Comparison of ENCODE assay signal across 10 cellular contexts in genomic region chr4:76055005-76055404, GRCh38. TPM values are rescaled to one million over a fixed set of nuclear protein-coding genes. Genes with fewer than 3 reads are reported as not detected.
DNase-seq lines count a peak whose midpoint lies in the region; ATAC-seq lines count a peak whose summit lies in the region.
"Had no signal": no experiment of that assay in that cellular context is flagged by ENCODE, and none has a peak within 500 bp of the region (broad histone marks: within the 10 kb centered on the region; RNA-seq: fewer than 3 reads in every experiment).

No MANE protein-coding gene starts in this region.

- peak overlapping the region; percentile 19; the same call in 1 of the 2 replicates for H3K27ac ChIP-seq in Karpas-422 (ENCODE audit: low read length)
- H3K27ac ChIP-seq: C4-2B had no signal

- peaks cover 28% of the 10 kb centered on the region for H3K4me1 Mint-ChIP-seq in activated T-cell treated with anti-CD3 and anti-CD28 coated beads, Interleukin-2, amount 50 U/mL, for 4 hours (ENCODE audit: low read depth)
- peaks cover 23 to 35% of the 10 kb centered on the region in 2 donors for H3K4me1 Mint-ChIP-seq in stimulated activated naive B cell treated with anti-CD40 and anti-IgM and Interleukin-4, amounts not matched to agents 10 μg/mL and 1 μg/mL and 100 μg/mL, for 72 hours

- H3K9me3 Mint-ChIP-seq in activated T-cell treated with anti-CD3 and anti-CD28 coated beads, Interleukin-2, amount 50 U/mL, for 4 hours, result no peaks in the 10 kb centered on the region
- no peaks in the 10 kb centered on the region for H3K9me3 Mint-ChIP-seq in stimulated activated naive B cell treated with anti-CD40 and anti-IgM and Interleukin-4, amounts not matched to agents 10 μg/mL and 1 μg/mL and 100 μg/mL, for 72 hours

- no peaks in the 10 kb centered on the region for H3K36me3 Mint-ChIP-seq in activated T-cell treated with anti-CD3 and anti-CD28 coated beads, Interleukin-2, amount 50 U/mL, for 4 hours (ENCODE audit: insufficient read depth)
- H3K36me3 Mint-ChIP-seq in stimulated activated naive B cell treated with anti-CD40 and anti-IgM and Interleukin-4, amounts not matched to agents 10 μg/mL and 1 μg/mL and 100 μg/mL, for 72 hours, result peaks cover 0 to 2% of the 10 kb centered on the region in 2 donors

- no peak overlapping the region for H3K4me3 Mint-ChIP-seq in activated T-cell treated with anti-CD3 and anti-CD28 coated beads, Interleukin-2, amount 50 U/mL, for 4 hours
- no peak overlapping the region for H3K4me3 Mint-ChIP-seq in stimulated activated naive B cell treated with anti-CD40 and anti-IgM and Interleukin-4, amounts not matched to agents 10 μg/mL and 1 μg/mL and 100 μg/mL, for 72 hours

- intact Hi-C loops in cardiac septum (cut with DNase I), result no loop called here

- no peak for DNase-seq in activated T-cell treated with anti-CD3 and anti-CD28 coated beads, Interleukin-2, amount 50 U/mL, for 4 hours
- DNase-seq in activated T-cell treated with anti-CD3 and anti-CD28 coated beads for 4 hours, result no peak
- peak; percentile 59 for DNase-seq in Karpas-422
- DNase-seq in stimulated activated naive B cell treated with anti-CD40 and anti-IgM and Interleukin-4, amounts not matched to agents 10 μg/mL and 1 μg/mL and 100 μg/mL, for 72 hours, result peak; percentile 30
- no peak for DNase-seq in mucosa of gallbladder (ENCODE audit: low spot score)
- no peak for DNase-seq in NCI-H1694 treated with DMSO at 0.1 percent for 48 hours (lab: John Stamatoyannopoulos, UW)
- DNase-seq in cardiac septum (ENCODE audit: low spot score), result no peak

- H3K27me3 ChIP-seq in Karpas-422 (ENCODE audit: low read length), result no peaks in the 10 kb centered on the region

- ATAC-seq in activated T-cell treated with anti-CD3 and anti-CD28 coated beads, Interleukin-2, amount 50 U/mL, for 4 hours, result peak; percentile 67 to 74
- ATAC-seq in HG02610 (IDR thresholded peaks at IDR 0.05; ENCODE audit: unreplicated experiment), result peak; percentile 95
- ATAC-seq in stimulated activated naive B cell treated with anti-CD40 and anti-IgM and Interleukin-4, amounts not matched to agents 10 μg/mL and 1 μg/mL and 100 μg/mL, for 72 hours (replicated peaks), result peak; percentile 97 to 98
- ATAC-seq: HepG2 had no signal

- H3K9ac ChIP-seq in Karpas-422 (ENCODE audit: low read length), result peak overlapping the region; percentile 24; the same call in 1 of the 2 replicates

- peak overlapping the region; percentile 9; the same call in 1 of the 2 replicates for H3K4me3 ChIP-seq in Karpas-422 (ENCODE audit: low read length)

- H3K27ac Mint-ChIP-seq in stimulated activated naive B cell treated with anti-CD40 and anti-IgM and Interleukin-4, amounts not matched to agents 10 μg/mL and 1 μg/mL and 100 μg/mL, for 72 hours, result peak overlapping the region; percentile 62

- H3K9me3 ChIP-seq in Karpas-422 (ENCODE audit: low read length), result no peaks in the 10 kb centered on the region

- H3K36me3 ChIP-seq in Karpas-422 (ENCODE audit: insufficient read depth, low read length), result no peaks in the 10 kb centered on the region

- H3K9me2 ChIP-seq in Karpas-422 (replicated peaks; ENCODE audit: insufficient read depth, low read length), result no peaks in the 10 kb centered on the region

- H2AFZ ChIP-seq in Karpas-422 (ENCODE audit: low read length), result 0 out of 2 replicates have a peak overlapping the region, but pooled peaks have one; percentile 5

- H3K27me3 Mint-ChIP-seq in activated T-cell treated with anti-CD3 and anti-CD28 coated beads, Interleukin-2, amount 50 U/mL, for 4 hours (ENCODE audit: low read depth), result peaks cover 6% of the 10 kb centered on the region
- no peaks in the 10 kb centered on the region for H3K27me3 Mint-ChIP-seq in stimulated activated naive B cell treated with anti-CD40 and anti-IgM and Interleukin-4, amounts not matched to agents 10 μg/mL and 1 μg/mL and 100 μg/mL, for 72 hours

- no peaks in the 10 kb centered on the region for H4K20me1 ChIP-seq in Karpas-422 (ENCODE audit: insufficient read depth, low read depth, low read length)

- peak overlapping the region; percentile 25 for H3K4me2 ChIP-seq in Karpas-422 (ENCODE audit: low read depth, low read length, poor library complexity, severe bottlenecking)

- H3K4me1 ChIP-seq in Karpas-422 (ENCODE audit: low read length), result peaks cover 14% of the 10 kb centered on the region

- no peaks in the 10 kb centered on the region for H3K79me2 ChIP-seq in Karpas-422 (ENCODE audit: low read length)

RNA-seq across cellular contexts. Expression of gene CXCL11, which starts 19.1 kb away (rescaled TPM):
- 1 to 10 TPM in 2 of 3 donors, under 1 TPM in 1; 0.37 to 3.4 (median 2.4) TPM for total RNA-seq in activated T-cell treated with anti-CD3 and anti-CD28 coated beads, Interleukin-2, amount 50 U/mL, for 4 hours
- total RNA-seq in Karpas-422 (2014; rRNA removed; shearing (Covaris generic); ENCODE audit: low replicate concordance), result not detected in 2 replicates
- not detected for total RNA-seq in mucosa of gallbladder
- total RNA-seq in cardiac septum, result 0.32 TPM
- total RNA-seq: HepG2 had no signal

RNA-seq across cellular contexts. Expression of gene ART3, which starts 19.5 kb away (rescaled TPM):
- under 1 TPM in 2 of 3 donors, not detected in 1; 0.79 to 0.95 TPM for total RNA-seq in activated T-cell treated with anti-CD3 and anti-CD28 coated beads, Interleukin-2, amount 50 U/mL, for 4 hours
- total RNA-seq in Karpas-422 (2014; rRNA removed; shearing (Covaris generic); ENCODE audit: low replicate concordance), result not detected in 2 replicates
- 1.6 TPM for total RNA-seq in mucosa of gallbladder
- 57.0 TPM for total RNA-seq in cardiac septum
- total RNA-seq: HepG2 had no signal

RNA-seq across cellular contexts. Expression of gene CXCL10, which starts 31.7 kb away (rescaled TPM):
- 10 to 100 TPM; 13.0 to 52.3 (median 13.9) TPM for total RNA-seq in activated T-cell treated with anti-CD3 and anti-CD28 coated beads, Interleukin-2, amount 50 U/mL, for 4 hours
- not detected in 2 replicates for total RNA-seq in Karpas-422 (2014; rRNA removed; shearing (Covaris generic); ENCODE audit: low replicate concordance)
- total RNA-seq in mucosa of gallbladder (0.81 TPM), cardiac septum (2.3 TPM)
- total RNA-seq: HepG2 had no signal

RNA-seq across cellular contexts. Expression of gene CXCL9, which starts 47.7 kb away (rescaled TPM):
- 10 to 100 TPM; 13.0 to 65.1 (median 15.1) TPM for total RNA-seq in activated T-cell treated with anti-CD3 and anti-CD28 coated beads, Interleukin-2, amount 50 U/mL, for 4 hours
- total RNA-seq in Karpas-422 (2014; rRNA removed; shearing (Covaris generic); ENCODE audit: low replicate concordance), result not detected in 2 replicates
- total RNA-seq in mucosa of gallbladder (0.35 TPM), cardiac septum (0.70 TPM)
- total RNA-seq: HepG2 had no signal

Comparison
In these comparisons a context has a peak if more than half of its experiments do, and no peak if none do; other contexts are left out.
1. DNase-seq: peak in Karpas-422 (single experiment) and stimulated activated naive B cell treated with anti-CD40 and anti-IgM and Interleukin-4, amounts not matched to agents 10 μg/mL and 1 μg/mL and 100 μg/mL, for 72 hours (single experiment); none in activated T-cell treated with anti-CD3 and anti-CD28 coated beads, Interleukin-2, amount 50 U/mL, for 4 hours (single experiment), activated T-cell treated with anti-CD3 and anti-CD28 coated beads for 4 hours (single experiment), mucosa of gallbladder (single experiment), NCI-H1694 treated with DMSO at 0.1 percent for 48 hours (single experiment) and cardiac septum (single experiment).
2. RNA of gene ART3, which starts 19.5 kb away (total RNA-seq): 57.0 TPM in cardiac septum (single experiment); 1.6 TPM in mucosa of gallbladder (single experiment), 0.79 to 0.95 TPM in activated T-cell treated with anti-CD3 and anti-CD28 coated beads, Interleukin-2, amount 50 U/mL, for 4 hours and not detected in Karpas-422; every median in the first group is over 10 times any median in the second.
3. Peak in every context shown above with its lines, with median percentiles within 50 percentile points of each other: ATAC-seq.